11 cellular contexts compared by ENCODE assay signal in the genomic region with DNA sequence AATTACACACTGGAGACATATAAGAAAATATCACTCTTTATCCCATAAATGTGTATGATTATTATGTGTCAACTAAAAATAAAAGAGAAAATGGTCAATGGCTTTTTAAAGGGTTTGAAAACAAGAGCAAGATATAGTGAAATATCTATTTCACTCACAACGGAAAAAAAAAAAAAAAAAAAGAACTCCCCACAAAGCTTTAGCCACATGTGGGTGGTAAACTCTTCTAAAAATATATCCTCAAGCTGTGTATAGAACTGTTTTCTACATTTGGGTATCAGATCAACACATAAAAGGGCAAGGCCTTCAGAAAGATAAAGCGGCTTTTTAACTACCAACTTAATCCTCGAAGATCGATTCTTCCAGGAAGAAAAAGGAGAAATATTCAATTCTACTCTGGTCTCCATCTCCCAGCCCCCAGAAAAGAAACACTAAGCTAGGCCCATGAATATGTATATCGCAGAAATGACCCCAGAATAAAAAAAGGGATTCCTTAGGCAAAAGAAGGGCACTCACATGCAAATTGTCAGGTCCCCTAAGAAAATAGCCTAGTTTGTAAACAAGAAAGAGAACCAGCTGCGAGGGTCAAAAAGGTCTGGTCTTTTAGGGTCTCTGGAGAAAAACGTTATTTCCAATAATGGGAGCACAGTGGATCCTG. TPM values are rescaled to one million over a fixed set of nuclear protein-coding genes. Genes with fewer than 3 reads are reported as not detected.
DNase-seq lines count a peak whose midpoint lies in the region; ATAC-seq, FAIRE-seq and TF ChIP-seq lines count a peak whose summit lies in the region.
"Had no signal": no experiment of that assay in that cellular context is flagged by ENCODE, and none has a peak within 500 bp of the region (broad histone marks: within the 10 kb centered on the region; RNA-seq: fewer than 3 reads in every experiment).

No MANE protein-coding gene starts in this region.

- no TSS peak for BruUV-seq in GM12878 (replicated peaks; lab: Mats Ljungman, UMichigan)

- peak in 1 of 2 experiments; percentile 84; a peak in 2 of 4 replicates for TF ChIP-seq EP300 in GM12878 (IDR thresholded peaks at IDR 0.05; ENCODE audit: borderline replicate concordance in 1 of 2, control insufficient read depth in 1 of 2, low read depth in 2 of 2, low read length in 2 of 2)

- RAD21 ChIA-PET in GM12878 (lab: Charles Lee; ENCODE audit: unreplicated experiment) = interaction anchor here (0.6 to 4.1 kb wide), 17 partner anchors 22 to 216 kb away, joined by 3 to 21 read pairs (median 7); partner anchors contain the start of gene ZC3H7A

- no peak for TF ChIP-seq RAD21 in GM12878 (IDR thresholded peaks at IDR 0.05; ENCODE audit: insufficient read depth, low read depth, low read length)

- SMC1A ChIA-PET in GM12878 (lab: Charles Lee; ENCODE audit: uncharacterized antibody, unreplicated experiment) = interaction anchor here (0.7 to 3.7 kb wide), 31 partner anchors 8 to 596 kb away, joined by 3 to 18 read pairs (median 3); no protein-coding TSS in a partner anchor

- no peaks in the 10 kb centered on the region for H3K9me3 ChIP-seq in GM12878 (replicated peaks; ENCODE audit: control insufficient read depth, insufficient read depth, low read length)
- H3K9me3 ChIP-seq in pancreas = no peaks in the 10 kb centered on the region

- H3K79me2 ChIP-seq in GM12878 (ENCODE audit: control insufficient read depth, insufficient read depth, low read length) = peaks cover 95% of the 10 kb centered on the region

- peak; percentile 30 for ATAC-seq in HG02678 (IDR thresholded peaks at IDR 0.05; ENCODE audit: unreplicated experiment)
- ATAC-seq in GM12878 = 0 out of 3 replicates have a peak, but pooled peaks have one; percentile 6
- ATAC-seq in pancreas = no peak

- TF ChIP-seq CTCF in GM12878 (IDR thresholded peaks at IDR 0.05 in 2 of 3, conservative IDR thresholded peaks at IDR 0.05 in 1 of 3; ENCODE audit: control insufficient read depth in 2 of 3, extremely low read depth in 1 of 3, insufficient read depth in 1 of 3, low read depth in 3 of 3, low read length in 3 of 3) (no peak), pancreas (IDR thresholded peaks at IDR 0.05) (no peak)

- CTCF ChIA-PET in GM12878 (lab: Yijun Ruan, JAX) = interaction anchor here (1.0 to 4.2 kb wide), 11 partner anchors 19 to 618 kb away, joined by 3 to 22 read pairs (median 4); partner anchors contain the start of genes TXNDC11 and ZC3H7A

- no peaks in the 10 kb centered on the region for H4K20me1 ChIP-seq in GM12878 (ENCODE audit: control insufficient read depth, insufficient read depth)

- TF ChIP-seq POLR2A in GM12878 (IDR thresholded peaks at IDR 0.05; ENCODE audit: low read depth, low read length) = no peak

- WGBS in GM12878 (ENCODE audit: insufficient coverage, insufficient replicate concordance, low lambda C conversion rate, missing lambda C conversion rate) = 0% methylated on average over 7 of the region's 7 CpGs
- 65% methylated on average over 7 of the region's 7 CpGs for WGBS in pancreas, 2 donors

- no peak for DNase-seq in GM12878 (ENCODE audit: low read depth, low spot score)
- no peak for DNase-seq in pancreas
- no peak for DNase-seq in NCI-H1417 (lab: John Stamatoyannopoulos, UW)
- DNase-seq in amniotic stem cell (lab: John Stamatoyannopoulos, UW) = no peak
- no peak for DNase-seq in OCI-M1 (lab: John Stamatoyannopoulos, UW)
- no peak for DNase-seq in NCI-H526 (lab: John Stamatoyannopoulos, UW)
- DNase-seq: activated CD4-positive, alpha-beta T cell treated with anti-CD3 and anti-CD28 coated beads, Interleukin-2, amount 50 U/mL, for 4 hours; NCI-H1092 treated with DMSO at 0.1 percent for 48 hours had no signal

- peak overlapping the region; percentile 95 for H3K4me2 ChIP-seq in GM12878 (ENCODE audit: control insufficient read depth, insufficient read depth)

- peak overlapping the region; percentile 53; the same call in 1 of the 2 replicates for H3K9ac ChIP-seq in GM12878 (ENCODE audit: control insufficient read depth, insufficient read depth, low read length)

- no peaks in the 10 kb centered on the region; a peak in 1 of 4 replicates for H3K36me3 ChIP-seq in GM12878 (ENCODE audit: control insufficient read depth in 2 of 2, insufficient read depth in 2 of 2, low read length in 1 of 2)
- H3K36me3 ChIP-seq in pancreas = no peaks in the 10 kb centered on the region

- H3K4me1 ChIP-seq in GM12878 (ENCODE audit: control insufficient read depth, insufficient read depth, low read length) (peaks cover 35% of the 10 kb centered on the region), pancreas (peaks cover 0 to 7% (median 2%) of the 10 kb centered on the region in 3 donors)

- intact Hi-C loops in GM12878 (cut with micrococcal nuclease; ENCODE audit: unreplicated experiment) = loop anchor here (5.0 kb wide), 2 partner anchors 50 to 90 kb away; no protein-coding TSS in a partner anchor
- intact Hi-C loops in pancreas (cut with DNase I) = no loop called here

- H3K27me3 ChIP-seq in GM12878 (replicated peaks in 1 of 2; ENCODE audit: control insufficient read depth in 2 of 2, insufficient read depth in 2 of 2, low read length in 1 of 2) = no peaks in the 10 kb centered on the region
- no peaks in the 10 kb centered on the region for H3K27me3 ChIP-seq in pancreas

- POLR2A ChIA-PET in GM12878 (lab: Charles Lee) = interaction anchor here (0.6 to 3.0 kb wide), 15 partner anchors 17 to 624 kb away, joined by 3 to 10 read pairs (median 4); partner anchors contain the start of genes RSL1D1 and ZC3H7A

- H3K27ac ChIP-seq in GM12878 (ENCODE audit: control insufficient read depth, insufficient read depth) (peak overlapping the region; percentile 51), pancreas (peak overlapping the region in 3 of 4 donors; percentile 43 to 94 (median 90))
- H3K27ac ChIP-seq: RWPE1 had no signal

- no peak for FAIRE-seq in GM12878 (lab: Jason Lieb, UNC)
- FAIRE-seq in pancreas (lab: Jason Lieb, UNC) = no peak

- H2AFZ ChIP-seq in GM12878 (ENCODE audit: control insufficient read depth, low read depth, low read length) = no peak overlapping the region

- H3K4me3 ChIP-seq in GM08714 (ENCODE audit: low read length) (peak overlapping the region; percentile 50; the same call in 1 of the 2 replicates), GM12878 (peak overlapping the region; percentile 97), pancreas (peak overlapping the region in 1 of 4 donors; percentile 1)

- in situ Hi-C loops in GM12878 (cut with MboI) = no loop called here

TF ChIP-seq in GM12878, 131 proteins besides CTCF, POLR2A, EP300 and RAD21 (continues in another document):
- TF ChIP-seq BCL11A (IDR thresholded peaks at IDR 0.05; ENCODE audit: low read depth, low read length) (peak; percentile 47; the same call in 1 of the 2 replicates), CREM (IDR thresholded peaks at IDR 0.05; ENCODE audit: low read depth) (peak; percentile 62; the same call in 1 of the 2 replicates), ZZZ3 (IDR thresholded peaks at IDR 0.05; ENCODE audit: control insufficient read depth, insufficient read length, low read depth) (no peak), MYB (IDR thresholded peaks at IDR 0.05; ENCODE audit: borderline replicate concordance, low read depth, low read length) (no peak), MTA3 (IDR thresholded peaks at IDR 0.05; ENCODE audit: borderline replicate concordance, low read length) (peak; percentile 80; the same call in 1 of the 2 replicates), NBN (IDR thresholded peaks at IDR 0.05) (no peak), IKZF2 (IDR thresholded peaks at IDR 0.05) (no peak; a peak in 1 of 4 replicates), TARDBP (IDR thresholded peaks at IDR 0.05; ENCODE audit: borderline replicate concordance) (no peak), MEF2A (IDR thresholded peaks at IDR 0.05; ENCODE audit: insufficient read depth, low read depth, low read length) (peak; percentile 99), CHD1 (IDR thresholded peaks at IDR 0.05; ENCODE audit: low read depth, low read length) (0 out of 2 replicates have a peak, but pooled peaks have one; percentile 63), IRF4 (IDR thresholded peaks at IDR 0.05; ENCODE audit: low read depth, low read length) (peak; percentile 26; the same call in 1 of the 2 replicates), CHD2 (IDR thresholded peaks at IDR 0.05; ENCODE audit: borderline replicate concordance, low read depth, low read length) (no peak), ZNF24 (IDR thresholded peaks at IDR 0.05) (0 out of 2 replicates have a peak, but pooled peaks have one; percentile 3), ZNF622 (IDR thresholded peaks at IDR 0.05) (no peak), LARP7 (IDR thresholded peaks at IDR 0.05) (no peak), CEBPB (IDR thresholded peaks at IDR 0.05; ENCODE audit: borderline replicate concordance in 1 of 2, low read depth in 2 of 2, low read length in 2 of 2) (peak in 1 of 2 experiments; percentile 65; a peak in 1 of 4 replicates), ASH2L (IDR thresholded peaks at IDR 0.05; ENCODE audit: borderline replicate concordance, low read depth) (no peak), RBBP5 (conservative IDR thresholded peaks at IDR 0.05) (no peak), JUND (IDR thresholded peaks at IDR 0.05; ENCODE audit: low read depth, low read length) (no peak), TBL1XR1 (IDR thresholded peaks at IDR 0.05; ENCODE audit: low read depth, low read length) (peak; percentile 88), RUNX3 (IDR thresholded peaks at IDR 0.05; ENCODE audit: low read length) (peak; percentile 92), ZBED1 (IDR thresholded peaks at IDR 0.05; ENCODE audit: borderline replicate concordance) (peak; percentile 77; the same call in 1 of the 2 replicates)

RNA-seq across cellular contexts. Expression of gene LITAF, which starts 4.4 kb away (rescaled TPM):
- 62.4 and 64.8 TPM in 2 replicates for total RNA-seq in GM12878 (2013; cell fraction: nucleolus; rRNA removed)
- 111 and 121 TPM in 2 replicates for total RNA-seq in GM12878 (2014; rRNA removed)
- 124 and 125 TPM in 2 replicates for total RNA-seq in GM12878 (2014; rRNA removed; fragmentation: Illumina TruSeq; extraction: Trizol)
- 168 and 173 TPM in 2 replicates for total RNA-seq in GM12878 (2021)
- 90.1 TPM for polyA plus RNA-seq in GM12878 (2011; ENCODE audit: low read depth)
- polyA plus RNA-seq in GM12878 (2011; rRNA removed) = 99.2 and 112 TPM in 2 replicates
- 193 and 266 TPM in 2 replicates for polyA plus RNA-seq in GM12878 (2011; cell fraction: cytosol; rRNA removed)
- 74.4 and 94.9 TPM in 2 replicates for polyA plus RNA-seq in GM12878 (2011; cell fraction: nucleus; rRNA removed)
- polyA plus RNA-seq in GM12878 (2012) = 120 and 148 TPM in 2 replicates
- polyA plus RNA-seq in GM12878 (2014; fragmentation: Illumina TruSeq; extraction: Trizol) = 196 and 211 TPM in 2 replicates
- 100 to 1,000 TPM; 144 to 195 TPM for polyA plus RNA-seq in GM12878 (2014; fragmentation: Nextera tagmentation; extraction: Ambion mirVana)
- polyA plus RNA-seq in GM12878 (2014; rRNA removed) = 103 and 115 TPM in 2 replicates
- polyA plus RNA-seq in GM12878 (2016; fragmentation: Nextera tagmentation; extraction: Ambion mirVana) = 100 to 1,000 TPM; 150 to 154 TPM
- polyA minus RNA-seq in GM12878 (2011; rRNA and poly(A)+ RNA removed) = 92.1 and 148 TPM in 2 replicates
- polyA minus RNA-seq in GM12878 (2011; cell fraction: cytosol; rRNA and poly(A)+ RNA removed) = 52.1 and 57.0 TPM in 2 replicates
- polyA minus RNA-seq in GM12878 (2011; cell fraction: nucleus; rRNA and poly(A)+ RNA removed) = 28.7 and 56.3 TPM in 2 replicates
- 10 to 100 TPM; 26.9 to 85.3 (median 32.3) TPM for total RNA-seq in pancreas
- polyA plus RNA-seq in pancreas = 10 to 100 TPM; 17.6 to 37.3 TPM

Comparison
In these comparisons a context has a peak if more than half of its experiments do, and no peak if none do; other contexts are left out.
1. ATAC-seq: peak in HG02678 (single experiment) and GM12878 (single experiment); none in pancreas (0 of 4).